29 cellular contexts compared by ENCODE assay signal in the genomic region with DNA sequence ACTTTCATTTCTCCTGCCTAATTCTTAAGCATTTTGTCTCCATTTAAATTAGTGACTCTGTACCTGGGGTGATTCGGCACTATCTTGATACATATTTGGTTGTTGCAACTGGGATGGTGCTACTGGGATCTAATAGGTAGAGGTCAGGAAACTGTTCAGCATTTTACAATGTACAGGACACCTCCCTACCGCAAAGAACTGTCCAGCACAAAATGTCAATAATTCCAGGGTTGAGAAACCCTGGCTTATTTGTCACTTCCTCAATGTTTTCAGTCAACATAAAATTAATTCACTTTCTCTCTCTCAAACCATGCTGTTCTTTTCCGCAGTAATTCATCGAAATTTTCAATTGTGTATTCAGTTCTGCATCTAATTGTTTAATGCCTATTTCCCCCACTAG.
"Had no signal": no experiment of that assay in that cellular context is flagged by ENCODE, and none has a peak within 500 bp of the region (broad histone marks: within the 10 kb centered on the region; RNA-seq: fewer than 3 reads in every experiment).

No MANE protein-coding gene starts in this region.

- H3K4me3 ChIP-seq: pancreas, psoas muscle, right lobe of liver, sigmoid colon, suprapubic skin, testis, tibial artery, transverse colon, upper lobe of right lung, uterus had no signal

- H3K27ac ChIP-seq: neutrophil, pancreas, psoas muscle, right lobe of liver, sigmoid colon, suprapubic skin, testis, tibial artery, transverse colon, upper lobe of right lung, uterus had no signal

- H3K4me1 Mint-ChIP-seq: naive thymus-derived CD4-positive, alpha-beta T cell; natural killer cell; stimulated activated memory B cell treated with anti-CD40 and anti-IgM and Interleukin-4, amounts not matched to agents 10 μg/mL and 1 μg/mL and 100 μg/mL, for 72 hours; stimulated activated naive CD8-positive, alpha-beta T cell treated with anti-CD3 and anti-CD28 coated beads, Interleukin-15, amount 100 ng/mL, for 72 hours had no signal

- H3K9me3 ChIP-seq: neutrophil, pancreas, psoas muscle, right lobe of liver, sigmoid colon, suprapubic skin, testis, tibial artery, transverse colon, upper lobe of right lung, uterus had no signal

- H3K27me3 ChIP-seq: neutrophil, sigmoid colon, suprapubic skin, testis, tibial artery, transverse colon, uterus had no signal

- H3K27ac Mint-ChIP-seq: naive thymus-derived CD4-positive, alpha-beta T cell; natural killer cell; nephron; progenitor cell of endocrine pancreas; stimulated activated memory B cell treated with anti-CD40 and anti-IgM and Interleukin-4, amounts not matched to agents 10 μg/mL and 1 μg/mL and 100 μg/mL, for 72 hours; stimulated activated naive CD8-positive, alpha-beta T cell treated with anti-CD3 and anti-CD28 coated beads, Interleukin-15, amount 100 ng/mL, for 72 hours; type B pancreatic cell had no signal

- H3K36me3 ChIP-seq: neutrophil, pancreas, right lobe of liver, sigmoid colon, suprapubic skin, tibial artery, transverse colon, upper lobe of right lung, uterus had no signal

- DNase-seq: naive thymus-derived CD4-positive, alpha-beta T cell; natural killer cell; nucleus accumbens; pancreas; psoas muscle; right cardiac atrium; right lobe of liver; sigmoid colon; small intestine; stimulated activated CD4-positive, alpha-beta T cell treated with anti-CD3 and anti-CD28 coated beads, Interleukin-15, amount 100 ng/mL, for 24 hours; stimulated activated CD4-positive, alpha-beta T cell treated with anti-CD3 and anti-CD28 coated beads, Interleukin-2, amount 100 ng/mL, for 24 hours; stimulated activated CD4-positive, alpha-beta T cell treated with anti-CD3 and anti-CD28 coated beads, Interleukin-2, amount 100 ng/mL, for 48 hours; stimulated activated CD4-positive, alpha-beta T cell treated with anti-CD3 and anti-CD28 coated beads, Interleukin-4, amount 100 ng/mL, for 4 hours; stimulated activated CD8-positive, alpha-beta memory T cell treated with anti-CD3 and anti-CD28 coated beads, Interleukin-4, amount 100 ng/mL, for 48 hours; stimulated activated naive CD4-positive, alpha-beta T cell; stimulated activated naive CD8-positive, alpha-beta T cell treated with anti-CD3 and anti-CD28 coated beads, Interleukin-15, amount 100 ng/mL, for 72 hours; stimulated activated naive CD8-positive, alpha-beta T cell treated with anti-CD3 and anti-CD28 coated beads, Interleukin-15, Interleukin-2, amounts not matched to agents 100 U/mL and 50 U/mL, for 24 hours; substantia nigra; testis; tibial artery; transverse colon; upper lobe of right lung; uterus had no signal

- H3K9me3 Mint-ChIP-seq: stimulated activated memory B cell treated with anti-CD40 and anti-IgM and Interleukin-4, amounts not matched to agents 10 μg/mL and 1 μg/mL and 100 μg/mL, for 72 hours; stimulated activated naive CD8-positive, alpha-beta T cell treated with anti-CD3 and anti-CD28 coated beads, Interleukin-15, amount 100 ng/mL, for 72 hours; type B pancreatic cell had no signal

- ATAC-seq: naive thymus-derived CD4-positive, alpha-beta T cell; natural killer cell; pancreas; psoas muscle; right cardiac atrium; right lobe of liver; stimulated activated memory B cell treated with anti-CD40 and anti-IgM and Interleukin-4, amounts not matched to agents 10 μg/mL and 1 μg/mL and 100 μg/mL, for 72 hours; stimulated activated naive CD8-positive, alpha-beta T cell treated with anti-CD3 and anti-CD28 coated beads, Interleukin-15, amount 100 ng/mL, for 72 hours; stimulated activated naive CD8-positive, alpha-beta T cell treated with anti-CD3 and anti-CD28 coated beads, Interleukin-15, Interleukin-2, amounts not matched to agents 100 U/mL and 50 U/mL, for 24 hours; upper lobe of right lung had no signal

- H3K4me3 Mint-ChIP-seq: naive thymus-derived CD4-positive, alpha-beta T cell; natural killer cell; nephron; stimulated activated memory B cell treated with anti-CD40 and anti-IgM and Interleukin-4, amounts not matched to agents 10 μg/mL and 1 μg/mL and 100 μg/mL, for 72 hours; stimulated activated naive CD8-positive, alpha-beta T cell treated with anti-CD3 and anti-CD28 coated beads, Interleukin-15, amount 100 ng/mL, for 72 hours; type B pancreatic cell had no signal

- H3K4me1 ChIP-seq: pancreas, psoas muscle, right lobe of liver, sigmoid colon, suprapubic skin, testis, tibial artery, transverse colon, upper lobe of right lung, uterus had no signal

- H3K27me3 Mint-ChIP-seq: progenitor cell of endocrine pancreas; stimulated activated naive CD8-positive, alpha-beta T cell treated with anti-CD3 and anti-CD28 coated beads, Interleukin-15, amount 100 ng/mL, for 72 hours had no signal

- H3K36me3 Mint-ChIP-seq: naive thymus-derived CD4-positive, alpha-beta T cell; natural killer cell; stimulated activated memory B cell treated with anti-CD40 and anti-IgM and Interleukin-4, amounts not matched to agents 10 μg/mL and 1 μg/mL and 100 μg/mL, for 72 hours; type B pancreatic cell had no signal
